ENCODE assay signal across 8 cellular contexts in the genomic region with DNA sequence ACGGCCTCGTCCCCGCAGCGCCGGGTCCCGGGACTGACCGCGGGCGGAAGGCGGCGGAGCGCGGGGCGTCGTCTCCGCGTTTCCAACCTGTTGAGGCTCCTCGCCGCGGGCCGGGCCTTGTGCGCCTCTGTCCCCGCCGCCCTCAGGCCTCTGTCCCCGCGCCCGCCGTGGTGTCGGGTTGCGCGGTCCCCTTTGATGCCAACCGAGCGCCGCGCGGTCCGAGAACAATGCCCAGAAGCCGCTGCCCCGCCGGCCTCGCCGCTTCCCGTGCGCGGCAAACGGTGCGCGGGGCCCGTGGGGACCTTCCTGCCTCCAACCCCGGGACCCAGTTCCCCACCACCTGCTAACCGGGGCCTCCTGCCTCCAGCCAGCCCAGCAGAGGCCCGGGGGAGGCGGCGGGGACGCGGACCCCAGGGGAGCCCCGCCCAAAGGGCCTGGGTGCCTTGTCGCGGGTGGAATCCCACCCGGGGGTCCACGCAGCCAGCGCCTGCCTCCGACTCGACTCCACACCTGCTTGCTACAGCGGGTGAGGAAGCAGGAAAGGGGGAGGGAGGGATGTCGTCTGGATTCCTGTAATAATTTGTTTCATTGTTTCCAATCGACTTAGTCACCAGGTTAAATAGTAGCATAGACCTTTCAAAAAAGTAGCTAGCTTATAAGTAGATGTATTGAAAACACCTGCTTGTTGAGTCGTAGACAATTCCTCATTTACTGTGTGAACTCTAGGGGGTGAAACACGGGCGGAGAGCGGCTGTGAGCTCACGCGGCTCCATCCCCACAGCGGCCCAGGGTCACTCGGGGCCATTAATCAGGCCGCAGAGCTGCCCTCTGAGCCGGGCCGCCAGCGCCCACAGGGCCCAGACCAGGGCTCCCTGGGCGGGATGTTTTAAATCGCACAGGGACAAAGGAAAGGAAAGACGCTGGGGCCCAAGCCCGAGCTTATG. TPM values are rescaled to one million over a fixed set of nuclear protein-coding genes. Genes with fewer than 3 reads are reported as not detected.
DNase-seq lines count a peak whose midpoint lies in the region; ATAC-seq and TF ChIP-seq lines count a peak whose summit lies in the region.

No MANE protein-coding gene starts in this region.

- peak overlapping the region; percentile 43 for H3K4me3 Mint-ChIP-seq in dendritic cell treated with granulocyte-macrophage colony-stimulating factor and Interleukin-4, amounts not matched to agents 40 ng/mL and 50 ng/mL, for 4 days
- H3K4me3 Mint-ChIP-seq in type B pancreatic cell = peak overlapping the region; percentile 85

- no peaks in the 10 kb centered on the region; the same call in 1 of the 2 replicates for H3K36me3 ChIP-seq in ACC112 (ENCODE audit: insufficient read depth, low read length)
- no peaks in the 10 kb centered on the region for H3K36me3 ChIP-seq in mucosa of descending colon (ENCODE audit: low read depth)

- ATAC-seq in mucosa of descending colon = no peak
- ATAC-seq in GM18511 (IDR thresholded peaks at IDR 0.05; ENCODE audit: unreplicated experiment) = no peak
- ATAC-seq in HG02852 (IDR thresholded peaks at IDR 0.05; ENCODE audit: unreplicated experiment) = no peak

- intact Hi-C loops in dendritic cell treated with granulocyte-macrophage colony-stimulating factor and Interleukin-4, amounts not matched to agents 40 ng/mL and 50 ng/mL, for 4 days (cut with micrococcal nuclease) = no loop called here
- intact Hi-C loops in mucosa of descending colon (cut with DNase I, micrococcal nuclease) = no loop called here

- no peaks in the 10 kb centered on the region for H3K9me3 ChIP-seq in mucosa of descending colon

- TF ChIP-seq CTCF in LNCaP clone FGC (IDR thresholded peaks at IDR 0.05; ENCODE audit: control insufficient read depth, extremely low read depth, insufficient read depth) = no peak
- TF ChIP-seq CTCF in mucosa of descending colon (IDR thresholded peaks at IDR 0.05) = no peak
- no peak for TF ChIP-seq CTCF in type B pancreatic cell (conservative IDR thresholded peaks at IDR 0.05)

- H3K27ac Mint-ChIP-seq in dendritic cell treated with granulocyte-macrophage colony-stimulating factor and Interleukin-4, amounts not matched to agents 40 ng/mL and 50 ng/mL, for 4 days = no peak overlapping the region
- peak overlapping the region; percentile 88 for H3K27ac Mint-ChIP-seq in type B pancreatic cell

- H3K27me3 Mint-ChIP-seq in dendritic cell treated with granulocyte-macrophage colony-stimulating factor and Interleukin-4, amounts not matched to agents 40 ng/mL and 50 ng/mL, for 4 days = peaks cover 72% of the 10 kb centered on the region
- H3K27me3 Mint-ChIP-seq in type B pancreatic cell = peaks cover 14% of the 10 kb centered on the region

- peaks cover 21% of the 10 kb centered on the region; the same call in 1 of the 2 replicates for H3K27me3 ChIP-seq in ACC112 (ENCODE audit: insufficient read depth, low read length)

- H2AFZ ChIP-seq in ACC112 (ENCODE audit: low read length, unreplicated experiment) = peak overlapping the region; percentile 43

- no peaks in the 10 kb centered on the region for H3K79me2 ChIP-seq in ACC112 (ENCODE audit: control insufficient read depth, insufficient read depth, low read length, unreplicated experiment)

- no peaks in the 10 kb centered on the region for H3K36me3 Mint-ChIP-seq in dendritic cell treated with granulocyte-macrophage colony-stimulating factor and Interleukin-4, amounts not matched to agents 40 ng/mL and 50 ng/mL, for 4 days (ENCODE audit: low read depth)
- peaks cover 5% of the 10 kb centered on the region for H3K36me3 Mint-ChIP-seq in type B pancreatic cell

- peaks cover 7% of the 10 kb centered on the region for H3K9me3 Mint-ChIP-seq in dendritic cell treated with granulocyte-macrophage colony-stimulating factor and Interleukin-4, amounts not matched to agents 40 ng/mL and 50 ng/mL, for 4 days
- no peaks in the 10 kb centered on the region for H3K9me3 Mint-ChIP-seq in type B pancreatic cell

- H3K4me1 Mint-ChIP-seq in dendritic cell treated with granulocyte-macrophage colony-stimulating factor and Interleukin-4, amounts not matched to agents 40 ng/mL and 50 ng/mL, for 4 days (ENCODE audit: low read depth) = peaks cover 8% of the 10 kb centered on the region
- H3K4me1 Mint-ChIP-seq in type B pancreatic cell (ENCODE audit: unreplicated experiment) = peaks cover 40% of the 10 kb centered on the region

- DNase-seq in LNCaP clone FGC (ENCODE audit: low read depth) (no peak), mucosa of descending colon (peak in 2 of 3 donors; percentile 32 to 42), type B pancreatic cell (ENCODE audit: extremely low spot score, unreplicated experiment) (no peak), cerebellar cortex (ENCODE audit: low spot score) (no peak)

- peak overlapping the region; percentile 77 for H3K4me3 ChIP-seq in ACC112 (ENCODE audit: low read depth, low read length)
- H3K4me3 ChIP-seq in LNCaP clone FGC (ENCODE audit: low read depth, low read length) = peak overlapping the region; percentile 44
- no peak overlapping the region for H3K4me3 ChIP-seq in mucosa of descending colon

- H3K4me1 ChIP-seq in ACC112 (ENCODE audit: control insufficient read depth, insufficient read depth, low read length, unreplicated experiment) (no peaks in the 10 kb centered on the region), mucosa of descending colon (ENCODE audit: low read depth) (peaks cover 10% of the 10 kb centered on the region)

- H3K27ac ChIP-seq in ACC112 (ENCODE audit: low read depth, low read length) = no peak overlapping the region

RNA-seq across cellular contexts. Expression of a gene that starts 1.1 kb away (rescaled TPM):
- total RNA-seq in mucosa of descending colon (10 to 100 TPM in 2 of 3 donors, 1 to 10 TPM in 1; 4.6 to 46.9 (median 21.3) TPM), type B pancreatic cell (ENCODE audit: low replicate concordance) (150 and 168 TPM in 2 replicates)

Comparison
In these comparisons a context has a peak if more than half of its experiments do, and no peak if none do; other contexts are left out.
1. DNase-seq: peak in mucosa of descending colon (2 of 3); none in LNCaP clone FGC (single experiment), type B pancreatic cell (single experiment) and cerebellar cortex (single experiment).